ENCODE assay signal across 9 cellular contexts in the genomic region with DNA sequence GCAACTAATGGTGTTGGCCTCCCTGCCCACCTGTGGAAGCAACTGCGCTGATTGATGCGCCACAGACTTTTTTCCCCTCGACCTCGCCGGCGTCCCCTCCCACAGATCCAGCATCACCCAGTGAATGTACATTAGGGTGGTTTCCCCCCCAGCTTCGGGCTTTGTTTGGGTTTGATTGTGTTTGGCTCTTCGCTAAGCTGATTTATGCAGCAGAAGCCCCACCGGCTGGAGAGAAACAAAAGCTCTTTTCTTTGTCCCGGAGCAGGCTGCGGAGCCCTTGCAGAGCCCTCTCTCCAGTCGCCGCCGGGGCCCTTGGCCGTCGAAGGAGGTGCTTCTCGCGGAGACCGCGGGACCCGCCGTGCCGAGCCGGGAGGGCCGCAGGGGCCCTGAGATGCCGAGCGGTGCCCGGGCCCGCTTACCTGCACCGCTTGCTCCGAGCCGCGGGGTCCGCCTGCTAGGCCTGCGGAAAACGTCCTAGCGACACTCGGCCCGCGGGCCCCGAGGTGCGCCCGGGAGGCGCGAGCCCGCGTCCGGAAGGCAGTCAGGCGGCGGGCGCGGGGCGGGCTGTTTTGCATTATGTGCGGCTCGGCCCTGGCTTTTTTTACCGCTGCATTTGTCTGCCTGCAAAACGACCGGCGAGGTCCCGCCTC. TPM values are rescaled to one million over a fixed set of nuclear protein-coding genes. Genes with fewer than 3 reads are reported as not detected.
A peak's percentile ranks its signal among the peaks of the same experiment; 100 is the strongest.
DNase-seq lines count a peak whose midpoint lies in the region; ATAC-seq and TF ChIP-seq lines count a peak whose summit lies in the region.
"Had no signal": no experiment of that assay in that cellular context is flagged by ENCODE, and none has a peak within 500 bp of the region (broad histone marks: within the 10 kb centered on the region; RNA-seq: fewer than 3 reads in every experiment).

No MANE protein-coding gene starts in this region.

- ATAC-seq in activated T-helper 17 cell treated with anti-CD3 and anti-CD28 coated beads, Interleukin-2, amount 50 U/mL, for 72 hours (replicated peaks): peak; percentile 23
- peak; percentile 2 for ATAC-seq in omental fat pad (ENCODE audit: low FRiP score)

- H3K4me3 Mint-ChIP-seq in activated T-helper 17 cell treated with anti-CD3 and anti-CD28 coated beads, Interleukin-2, amount 50 U/mL, for 72 hours: peak overlapping the region; percentile 80

- peaks cover 7% of the 10 kb centered on the region for H3K4me1 Mint-ChIP-seq in activated T-helper 17 cell treated with anti-CD3 and anti-CD28 coated beads, Interleukin-2, amount 50 U/mL, for 72 hours

- H3K27ac Mint-ChIP-seq in activated T-helper 17 cell treated with anti-CD3 and anti-CD28 coated beads, Interleukin-2, amount 50 U/mL, for 72 hours: no peak overlapping the region

- no peaks in the 10 kb centered on the region for H3K9me3 Mint-ChIP-seq in activated T-helper 17 cell treated with anti-CD3 and anti-CD28 coated beads, Interleukin-2, amount 50 U/mL, for 72 hours

- no peaks in the 10 kb centered on the region for H3K36me3 Mint-ChIP-seq in activated T-helper 17 cell treated with anti-CD3 and anti-CD28 coated beads, Interleukin-2, amount 50 U/mL, for 72 hours (ENCODE audit: low read depth)

- peaks cover 33% of the 10 kb centered on the region for H3K27me3 Mint-ChIP-seq in activated T-helper 17 cell treated with anti-CD3 and anti-CD28 coated beads, Interleukin-2, amount 50 U/mL, for 72 hours

- no peak for TF ChIP-seq CTCF in omental fat pad (IDR thresholded peaks at IDR 0.05)

- DNase-seq in NCI-H2029 (lab: John Stamatoyannopoulos, UW): peak; percentile 61
- no peak for DNase-seq in NCI-H2029 treated with DMSO at 0.1 percent for 48 hours (lab: John Stamatoyannopoulos, UW)
- peak; percentile 35 for DNase-seq in HCEC 1CT
- DNase-seq in NCI-H1105 (lab: John Stamatoyannopoulos, UW): peak; percentile 41
- peak; percentile 94 for DNase-seq in globus pallidus (ENCODE audit: low spot score)
- DNase-seq in omental fat pad (ENCODE audit: low spot score): peak; percentile 26
- DNase-seq in T1000 (lab: John Stamatoyannopoulos, UW): no peak
- DNase-seq: DND-41 had no signal

RNA-seq across cellular contexts. Expression of a gene that starts 0.7 kb away (rescaled TPM):
- total RNA-seq in activated T-helper 17 cell treated with anti-CD3 and anti-CD28 coated beads, Interleukin-2, amount 50 U/mL, for 72 hours: under 1 TPM; 0.05 to 0.26 TPM
- total RNA-seq in omental fat pad: 10 to 100 TPM in 3 of 4 donors, 1 to 10 TPM in 1; 3.9 to 70.2 (median 16.5) TPM

Comparison
In these comparisons a context has a peak if more than half of its experiments do, and no peak if none do; other contexts are left out.
1. DNase-seq: peak in NCI-H2029 (single experiment), HCEC 1CT (single experiment), NCI-H1105 (single experiment), globus pallidus (single experiment) and omental fat pad (single experiment); none in NCI-H2029 treated with DMSO at 0.1 percent for 48 hours (single experiment) and T1000 (single experiment).